Comparison of ENCODE assay signal across 16 cellular contexts in the genomic region with DNA sequence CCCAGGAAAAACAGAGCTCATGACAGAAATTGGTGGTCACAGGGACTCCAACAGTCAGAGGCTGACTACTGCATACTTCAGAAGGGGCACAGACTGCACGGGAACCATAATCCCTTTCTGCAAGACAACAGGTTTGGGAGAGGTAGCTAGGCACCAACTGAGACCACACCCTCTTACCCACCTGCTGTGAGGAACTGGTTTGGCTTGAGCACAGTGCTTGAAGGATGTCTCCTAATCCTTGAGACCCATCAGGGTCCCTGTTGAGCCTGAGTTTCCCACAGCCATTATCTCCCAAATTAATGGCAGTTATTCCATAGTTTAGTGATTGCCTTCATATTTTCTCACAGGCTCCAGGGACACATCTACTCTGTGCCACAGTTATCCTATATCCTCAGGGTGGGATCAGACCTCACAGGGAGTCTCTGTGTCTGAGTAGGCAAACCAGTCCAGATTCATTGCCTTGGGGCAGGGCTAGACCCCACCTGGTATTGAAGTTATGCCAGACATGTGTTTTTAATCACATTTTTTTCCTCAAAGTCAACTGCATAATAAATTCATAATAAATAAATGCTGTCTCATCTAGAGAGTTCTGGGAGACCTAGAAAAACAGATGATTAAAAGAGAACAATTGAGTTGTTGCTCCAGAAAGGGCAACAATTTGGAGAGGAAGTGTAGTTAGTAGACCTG. TPM values are rescaled to one million over a fixed set of nuclear protein-coding genes. Genes with fewer than 3 reads are reported as not detected.
DNase-seq lines count a peak whose midpoint lies in the region; TF ChIP-seq lines count a peak whose summit lies in the region.
"Had no signal": no experiment of that assay in that cellular context is flagged by ENCODE, and none has a peak within 500 bp of the region (broad histone marks: within the 10 kb centered on the region; RNA-seq: fewer than 3 reads in every experiment).

No MANE protein-coding gene starts in this region.

- CTCF ChIA-PET in HEK293 (lab: Yijun Ruan, JAX): interaction anchor here (0.6 to 2.0 kb wide), 6 partner anchors 16 to 1149 kb away, joined by 3 to 7 read pairs (median 4); no protein-coding TSS in a partner anchor

- no peaks in the 10 kb centered on the region for H3K36me3 ChIP-seq in BE2C
- H3K36me3 ChIP-seq in HEK293 (ENCODE audit: control insufficient read depth in 2 of 2, insufficient read depth in 1 of 2, low read length in 2 of 2): no peaks in the 10 kb centered on the region
- H3K36me3 ChIP-seq in SJSA1: no peaks in the 10 kb centered on the region
- no peaks in the 10 kb centered on the region for H3K36me3 ChIP-seq in uterus
- H3K36me3 ChIP-seq: neural progenitor cell had no signal

- no peak for TF ChIP-seq POLR2A in uterus (IDR thresholded peaks at IDR 0.05)

- no peak for TF ChIP-seq CTCF in BE2C (IDR thresholded peaks at IDR 0.05; ENCODE audit: low read depth, low read length)
- TF ChIP-seq CTCF in HEK293 (tag by site-specific recombination; IDR thresholded peaks at IDR 0.05): no peak
- no peak for TF ChIP-seq CTCF in fibroblast of the aortic adventitia (IDR thresholded peaks at IDR 0.05; ENCODE audit: insufficient read depth, low read length)
- TF ChIP-seq CTCF in uterus (IDR thresholded peaks at IDR 0.05): no peak

- H3K4me1 ChIP-seq in BE2C (no peaks in the 10 kb centered on the region), HEK293 (ENCODE audit: control insufficient read depth, insufficient read depth, low read length) (peaks cover 22% of the 10 kb centered on the region), SJSA1 (replicated peaks) (peaks cover 92% of the 10 kb centered on the region), uterus (no peaks in the 10 kb centered on the region)
- H3K4me1 ChIP-seq: neural progenitor cell had no signal

- H3K4me3 ChIP-seq in BE2C (ENCODE audit: low read depth, low read length): no peak overlapping the region
- no peak overlapping the region for H3K4me3 ChIP-seq in HEK293 (ENCODE audit: low read depth, low read length)
- no peak overlapping the region for H3K4me3 ChIP-seq in SJSA1
- H3K4me3 ChIP-seq in fibroblast of the aortic adventitia (ENCODE audit: low read depth, low read length): no peak overlapping the region
- no peak overlapping the region for H3K4me3 ChIP-seq in uterus
- H3K4me3 ChIP-seq: neural progenitor cell had no signal

- H3K27ac ChIP-seq in HEK293 (ENCODE audit: extremely low read depth, low read depth, low read length): no peak overlapping the region
- peak overlapping the region; percentile 86 for H3K27ac ChIP-seq in SJSA1
- no peak overlapping the region for H3K27ac ChIP-seq in uterus
- H3K27ac ChIP-seq: neural progenitor cell had no signal

- H3K27me3 ChIP-seq in BE2C (no peaks in the 10 kb centered on the region), SJSA1 (replicated peaks) (no peaks in the 10 kb centered on the region), uterus (no peaks in the 10 kb centered on the region)
- H3K27me3 ChIP-seq: neural progenitor cell had no signal

- intact Hi-C loops in uterus (cut with DNase I; ENCODE audit: low total_unique reads): no loop called here

- POLR2A ChIA-PET in HEK293 (lab: Yijun Ruan, JAX): interaction anchor here (1.8 kb wide), 1 partner anchor 10 kb away, joined by 6 read pairs; the partner anchor contains the start of gene CAST

- H3K9me3 ChIP-seq in BE2C: no peaks in the 10 kb centered on the region
- H3K9me3 ChIP-seq in HEK293 (ENCODE audit: control insufficient read depth, insufficient read depth, low read depth, low read length): no peaks in the 10 kb centered on the region
- no peaks in the 10 kb centered on the region for H3K9me3 ChIP-seq in SJSA1 (replicated peaks)
- H3K9me3 ChIP-seq in uterus: no peaks in the 10 kb centered on the region

- DNase-seq in BE2C (peak; percentile 72), SJSA1 (ENCODE audit: low read depth in 1 of 2, low spot score in 2 of 2) (peak; percentile 92 to 95), fibroblast of the aortic adventitia (ENCODE audit: low read depth) (peak; percentile 52), DMS114 treated with DMSO at 0.1 percent for 48 hours (lab: John Stamatoyannopoulos, UW; ENCODE audit: unreplicated experiment) (no peak), NCI-H2029 (lab: John Stamatoyannopoulos, UW) (no peak), uterus (no peak)
- no peak for DNase-seq in stimulated activated naive CD4-positive, alpha-beta T cell treated with Interleukin-2 at 50 U/mL for 16 hours (lab: John Stamatoyannopoulos, UW)
- DNase-seq: activated B cell treated with CpG ODN at 0.5 μM for 24 hours; activated naive CD4-positive, alpha-beta T cell treated with Interleukin-2 at 50 U/mL for 16 hours; mesenchymal stem cell; NCI-H1092 treated with DMSO at 0.1 percent for 48 hours; NCI-H345; right cardiac atrium; stimulated activated CD4-positive, alpha-beta T cell treated with anti-CD3 and anti-CD28 coated beads, Interleukin-2, amount 100 ng/mL, for 48 hours had no signal

TF ChIP-seq in HEK293, 187 proteins besides CTCF, POLR2A, EP300 and RAD21:
- TF ChIP-seq ZNF501 (tag by site-specific recombination; IDR thresholded peaks at IDR 0.05) (no peak), GLIS1 (tag by site-specific recombination; IDR thresholded peaks at IDR 0.05) (peak; percentile 97), IKZF3 (tag by site-specific recombination; IDR thresholded peaks at IDR 0.05) (no peak), SCRT1 (tag by site-specific recombination; IDR thresholded peaks at IDR 0.05; ENCODE audit: borderline replicate concordance) (0 out of 2 replicates have a peak, but pooled peaks have one; percentile 38), SCRT2 (tag by site-specific recombination; IDR thresholded peaks at IDR 0.05) (peak; percentile 54), ZIC2 (tag by site-specific recombination; IDR thresholded peaks at IDR 0.05) (0 out of 2 replicates have a peak, but pooled peaks have one; percentile 24)

RNA-seq across cellular contexts. Expression of gene CAST, which starts 9.3 kb away (rescaled TPM):
- polyA plus RNA-seq in BE2C (2012; ENCODE audit: insufficient read depth, insufficient read length, low read depth): 27.5 TPM
- 234 and 272 TPM in 2 replicates for total RNA-seq in SJSA1 (2014; rRNA removed; shearing (Covaris generic))
- 388 and 398 TPM in 2 replicates for total RNA-seq in fibroblast of the aortic adventitia (ENCODE audit: low replicate concordance)
- total RNA-seq in uterus: 100 to 1,000 TPM in 3 of 4 donors, 10 to 100 TPM in 1; 98.2 to 350 (median 136) TPM

Comparison
In these comparisons a context has a peak if more than half of its experiments do, and no peak if none do; other contexts are left out.
1. DNase-seq: peak in BE2C (single experiment), SJSA1 (2 of 2) and fibroblast of the aortic adventitia (single experiment); none in stimulated activated naive CD4-positive, alpha-beta T cell treated with Interleukin-2 at 50 U/mL for 16 hours (single experiment), DMS114 treated with DMSO at 0.1 percent for 48 hours (single experiment), NCI-H2029 (single experiment) and uterus (0 of 2).